In the genomic region with DNA sequence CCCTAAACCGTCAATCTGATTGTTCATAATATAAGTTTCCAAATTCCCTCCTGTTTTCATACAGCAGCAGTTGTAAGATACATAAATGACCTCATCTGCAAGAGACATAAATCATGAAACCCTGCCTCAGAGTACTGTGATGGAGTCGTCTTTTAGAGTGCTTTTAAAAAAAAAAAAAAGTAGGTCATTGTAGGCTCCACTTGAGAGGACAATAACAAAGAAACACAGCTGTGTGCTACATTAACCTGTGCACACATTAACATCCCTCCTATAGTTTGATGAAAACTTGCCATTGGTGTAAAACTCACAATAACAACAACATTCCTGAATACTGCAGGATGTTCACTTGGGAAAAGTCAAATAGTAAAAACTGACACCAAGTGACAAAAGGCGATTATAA, we compare ENCODE assay signal across 1 cellular context.
TF ChIP-seq lines count a peak whose summit lies in the region.

No MANE protein-coding gene starts in this region.

TF ChIP-seq in IMR-90, 13 proteins besides CTCF, POLR2A, EP300 and RAD21 (continued from another document):
- TF ChIP-seq ELK1 (IDR thresholded peaks at IDR 0.05; ENCODE audit: borderline replicate concordance, low read depth, low read length) = no peak
- no peak for TF ChIP-seq USF2 (IDR thresholded peaks at IDR 0.05; ENCODE audit: low read depth, low read length)
- TF ChIP-seq FOS (IDR thresholded peaks at IDR 0.05; ENCODE audit: low read depth, low read length) = no peak
- no peak for TF ChIP-seq CEBPB (IDR thresholded peaks at IDR 0.05; ENCODE audit: low read depth, low read length)
